Comparison of ENCODE assay signal across 1 cellular context in the genomic region with DNA sequence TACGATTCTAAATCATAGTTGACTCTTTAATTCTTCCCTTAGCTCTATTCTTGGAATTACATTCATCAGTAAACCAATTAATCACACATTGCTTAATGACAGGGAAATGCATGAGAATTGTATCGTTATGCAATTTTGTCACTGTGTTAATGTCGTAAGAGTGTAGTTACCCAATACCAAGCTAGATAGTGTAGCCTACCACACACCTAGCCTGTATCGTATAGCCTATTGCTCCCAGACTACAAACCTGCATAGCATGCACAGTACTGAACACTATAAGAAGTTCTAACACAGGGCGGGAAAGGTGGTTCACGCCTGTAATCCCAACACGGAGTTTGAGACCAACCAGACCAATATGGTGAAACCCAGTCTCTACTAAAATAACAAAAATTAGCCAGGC.
A peak's percentile ranks its signal among the peaks of the same experiment; 100 is the strongest.
TF ChIP-seq lines count a peak whose summit lies in the region.

No MANE protein-coding gene starts in this region.

TF ChIP-seq in GM12878, 131 proteins besides CTCF, POLR2A, EP300 and RAD21 (continued from another document):
- TF ChIP-seq, protein P1, sequence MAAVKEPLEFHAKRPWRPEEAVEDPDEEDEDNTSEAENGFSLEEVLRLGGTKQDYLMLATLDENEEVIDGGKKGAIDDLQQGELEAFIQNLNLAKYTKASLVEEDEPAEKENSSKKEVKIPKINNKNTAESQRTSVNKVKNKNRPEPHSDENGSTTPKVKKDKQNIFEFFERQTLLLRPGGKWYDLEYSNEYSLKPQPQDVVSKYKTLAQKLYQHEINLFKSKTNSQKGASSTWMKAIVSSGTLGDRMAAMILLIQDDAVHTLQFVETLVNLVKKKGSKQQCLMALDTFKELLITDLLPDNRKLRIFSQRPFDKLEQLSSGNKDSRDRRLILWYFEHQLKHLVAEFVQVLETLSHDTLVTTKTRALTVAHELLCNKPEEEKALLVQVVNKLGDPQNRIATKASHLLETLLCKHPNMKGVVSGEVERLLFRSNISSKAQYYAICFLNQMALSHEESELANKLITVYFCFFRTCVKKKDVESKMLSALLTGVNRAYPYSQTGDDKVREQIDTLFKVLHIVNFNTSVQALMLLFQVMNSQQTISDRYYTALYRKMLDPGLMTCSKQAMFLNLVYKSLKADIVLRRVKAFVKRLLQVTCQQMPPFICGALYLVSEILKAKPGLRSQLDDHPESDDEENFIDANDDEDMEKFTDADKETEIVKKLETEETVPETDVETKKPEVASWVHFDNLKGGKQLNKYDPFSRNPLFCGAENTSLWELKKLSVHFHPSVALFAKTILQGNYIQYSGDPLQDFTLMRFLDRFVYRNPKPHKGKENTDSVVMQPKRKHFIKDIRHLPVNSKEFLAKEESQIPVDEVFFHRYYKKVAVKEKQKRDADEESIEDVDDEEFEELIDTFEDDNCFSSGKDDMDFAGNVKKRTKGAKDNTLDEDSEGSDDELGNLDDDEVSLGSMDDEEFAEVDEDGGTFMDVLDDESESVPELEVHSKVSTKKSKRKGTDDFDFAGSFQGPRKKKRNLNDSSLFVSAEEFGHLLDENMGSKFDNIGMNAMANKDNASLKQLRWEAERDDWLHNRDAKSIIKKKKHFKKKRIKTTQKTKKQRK (IDR thresholded peaks at IDR 0.05; ENCODE audit: low read depth, low read length): no peak
- TF ChIP-seq, protein P2, sequence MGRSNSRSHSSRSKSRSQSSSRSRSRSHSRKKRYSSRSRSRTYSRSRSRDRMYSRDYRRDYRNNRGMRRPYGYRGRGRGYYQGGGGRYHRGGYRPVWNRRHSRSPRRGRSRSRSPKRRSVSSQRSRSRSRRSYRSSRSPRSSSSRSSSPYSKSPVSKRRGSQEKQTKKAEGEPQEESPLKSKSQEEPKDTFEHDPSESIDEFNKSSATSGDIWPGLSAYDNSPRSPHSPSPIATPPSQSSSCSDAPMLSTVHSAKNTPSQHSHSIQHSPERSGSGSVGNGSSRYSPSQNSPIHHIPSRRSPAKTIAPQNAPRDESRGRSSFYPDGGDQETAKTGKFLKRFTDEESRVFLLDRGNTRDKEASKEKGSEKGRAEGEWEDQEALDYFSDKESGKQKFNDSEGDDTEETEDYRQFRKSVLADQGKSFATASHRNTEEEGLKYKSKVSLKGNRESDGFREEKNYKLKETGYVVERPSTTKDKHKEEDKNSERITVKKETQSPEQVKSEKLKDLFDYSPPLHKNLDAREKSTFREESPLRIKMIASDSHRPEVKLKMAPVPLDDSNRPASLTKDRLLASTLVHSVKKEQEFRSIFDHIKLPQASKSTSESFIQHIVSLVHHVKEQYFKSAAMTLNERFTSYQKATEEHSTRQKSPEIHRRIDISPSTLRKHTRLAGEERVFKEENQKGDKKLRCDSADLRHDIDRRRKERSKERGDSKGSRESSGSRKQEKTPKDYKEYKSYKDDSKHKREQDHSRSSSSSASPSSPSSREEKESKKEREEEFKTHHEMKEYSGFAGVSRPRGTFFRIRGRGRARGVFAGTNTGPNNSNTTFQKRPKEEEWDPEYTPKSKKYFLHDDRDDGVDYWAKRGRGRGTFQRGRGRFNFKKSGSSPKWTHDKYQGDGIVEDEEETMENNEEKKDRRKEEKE (IDR thresholded peaks at IDR 0.05): no peak
- TF ChIP-seq, protein P3, sequence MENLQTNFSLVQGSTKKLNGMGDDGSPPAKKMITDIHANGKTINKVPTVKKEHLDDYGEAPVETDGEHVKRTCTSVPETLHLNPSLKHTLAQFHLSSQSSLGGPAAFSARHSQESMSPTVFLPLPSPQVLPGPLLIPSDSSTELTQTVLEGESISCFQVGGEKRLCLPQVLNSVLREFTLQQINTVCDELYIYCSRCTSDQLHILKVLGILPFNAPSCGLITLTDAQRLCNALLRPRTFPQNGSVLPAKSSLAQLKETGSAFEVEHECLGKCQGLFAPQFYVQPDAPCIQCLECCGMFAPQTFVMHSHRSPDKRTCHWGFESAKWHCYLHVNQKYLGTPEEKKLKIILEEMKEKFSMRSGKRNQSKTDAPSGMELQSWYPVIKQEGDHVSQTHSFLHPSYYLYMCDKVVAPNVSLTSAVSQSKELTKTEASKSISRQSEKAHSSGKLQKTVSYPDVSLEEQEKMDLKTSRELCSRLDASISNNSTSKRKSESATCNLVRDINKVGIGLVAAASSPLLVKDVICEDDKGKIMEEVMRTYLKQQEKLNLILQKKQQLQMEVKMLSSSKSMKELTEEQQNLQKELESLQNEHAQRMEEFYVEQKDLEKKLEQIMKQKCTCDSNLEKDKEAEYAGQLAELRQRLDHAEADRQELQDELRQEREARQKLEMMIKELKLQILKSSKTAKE (IDR thresholded peaks at IDR 0.05; ENCODE audit: low read depth, poor library complexity, severe bottlenecking): no peak
- TF ChIP-seq SMAD5 (IDR thresholded peaks at IDR 0.05; ENCODE audit: low read depth) (0 out of 2 replicates have a peak, but pooled peaks have one; percentile 34), MXI1 (IDR thresholded peaks at IDR 0.05; ENCODE audit: low read depth, low read length) (no peak), ATF7 (IDR thresholded peaks at IDR 0.05; ENCODE audit: low read depth) (no peak), NFXL1 (IDR thresholded peaks at IDR 0.05; ENCODE audit: borderline replicate concordance) (no peak), RUNX3 (IDR thresholded peaks at IDR 0.05; ENCODE audit: low read length) (no peak), RELA (IDR thresholded peaks at IDR 0.05; ENCODE audit: borderline replicate concordance, partially characterized antibody) (no peak), POLR2AphosphoS5 (IDR thresholded peaks at IDR 0.05; ENCODE audit: low read length) (0 out of 2 replicates have a peak, but pooled peaks have one; percentile 21), FOXM1 (IDR thresholded peaks at IDR 0.05; ENCODE audit: low read depth, low read length) (no peak), NBN (IDR thresholded peaks at IDR 0.05) (no peak), IKZF1 (conservative IDR thresholded peaks at IDR 0.05) (no peak), ZSCAN29 (IDR thresholded peaks at IDR 0.05) (no peak), EED (IDR thresholded peaks at IDR 0.05; ENCODE audit: low read depth) (no peak), BACH1 (IDR thresholded peaks at IDR 0.05; ENCODE audit: borderline replicate concordance) (no peak)
TF ChIP-seq in GM12878: peak in this region for 2.
